In the genomic region with DNA sequence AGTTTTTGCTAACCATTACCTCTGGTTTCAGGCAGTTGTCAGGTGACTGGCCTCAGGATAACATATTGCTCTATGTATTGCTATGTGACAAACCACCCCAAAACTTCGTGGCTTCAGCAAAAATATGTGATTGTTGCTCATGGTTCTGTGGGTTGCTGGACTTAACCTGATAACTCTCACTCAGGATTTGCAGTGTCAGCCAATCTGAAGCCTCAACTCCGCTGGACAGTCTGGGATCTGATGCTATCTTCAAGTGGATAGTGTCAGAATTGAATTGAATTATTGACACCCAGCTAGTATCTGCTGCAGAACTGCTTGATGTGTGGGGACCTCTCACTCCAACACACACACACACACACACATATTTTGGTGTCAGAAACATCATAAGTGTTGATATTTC, we compare ENCODE assay signal across 1 cellular context.
TF ChIP-seq lines count a peak whose summit lies in the region.

No MANE protein-coding gene starts in this region.

TF ChIP-seq in HepG2, 621 proteins besides CTCF, POLR2A, EP300 and RAD21:
- TF ChIP-seq MAFK (conservative IDR thresholded peaks at IDR 0.05 in 1 of 2, IDR thresholded peaks at IDR 0.05 in 1 of 2; ENCODE audit: low read length in 2 of 2) (peak; percentile 73 to 85), ZNF766 (CRISPR knock-in tag; IDR thresholded peaks at IDR 0.05; ENCODE audit: borderline replicate concordance) (no peak), MAFF (IDR thresholded peaks at IDR 0.05; ENCODE audit: low read depth, low read length) (peak; percentile 80)
